ENCODE assay signal across 1 cellular context in the genomic region with DNA sequence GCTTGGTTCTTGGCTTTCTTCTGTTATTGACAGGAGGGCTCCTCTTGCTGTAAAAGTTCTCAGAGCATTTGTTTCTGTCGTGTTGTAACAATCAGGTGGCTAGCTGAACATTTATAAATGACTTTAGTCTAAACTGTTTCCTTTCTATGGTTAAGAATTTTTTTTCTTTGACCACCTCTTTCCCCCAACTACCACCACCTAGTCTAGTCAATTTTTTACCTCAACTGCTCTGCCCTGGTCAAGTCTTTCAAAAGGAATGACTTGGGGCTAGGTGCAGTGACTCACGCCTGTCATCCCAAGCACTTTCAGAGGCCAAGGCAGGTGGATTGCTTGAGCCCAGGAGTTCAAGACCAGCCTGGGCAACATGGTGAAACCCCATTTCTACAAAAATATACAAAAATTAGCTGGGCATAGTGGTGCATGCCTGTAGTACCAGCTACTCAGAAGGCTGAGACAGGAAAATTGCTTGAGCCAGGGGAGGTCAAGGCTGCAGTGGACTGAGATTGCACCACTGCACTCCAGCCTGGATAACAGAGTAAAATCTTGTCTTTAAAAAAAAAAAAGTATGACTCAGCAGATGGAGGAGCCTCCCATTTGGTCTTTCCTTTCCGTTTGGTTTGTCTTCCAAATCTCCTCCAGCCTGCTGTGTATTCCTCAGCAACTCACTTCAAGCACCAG.
TF ChIP-seq lines count a peak whose summit lies in the region.

No MANE protein-coding gene starts in this region.

TF ChIP-seq in H1, 55 proteins besides CTCF, POLR2A, EP300 and RAD21:
- TF ChIP-seq CBX8 (IDR thresholded peaks at IDR 0.05; ENCODE audit: borderline replicate concordance, low read depth, low read length) (no peak), PHF8 (conservative IDR thresholded peaks at IDR 0.05; ENCODE audit: low read depth, low read length) (no peak), BACH1 (IDR thresholded peaks at IDR 0.05; ENCODE audit: low read length) (peak; percentile 69; the same call in 1 of the 2 replicates), GTF2F1 (IDR thresholded peaks at IDR 0.05; ENCODE audit: borderline replicate concordance, low read depth, low read length) (no peak), BCL11A (IDR thresholded peaks at IDR 0.05; ENCODE audit: low read depth in 2 of 2, low read length in 2 of 2) (no peak), SP1 (IDR thresholded peaks at IDR 0.05; ENCODE audit: low read depth, low read length) (no peak)
- TF ChIP-seq, protein P1, sequence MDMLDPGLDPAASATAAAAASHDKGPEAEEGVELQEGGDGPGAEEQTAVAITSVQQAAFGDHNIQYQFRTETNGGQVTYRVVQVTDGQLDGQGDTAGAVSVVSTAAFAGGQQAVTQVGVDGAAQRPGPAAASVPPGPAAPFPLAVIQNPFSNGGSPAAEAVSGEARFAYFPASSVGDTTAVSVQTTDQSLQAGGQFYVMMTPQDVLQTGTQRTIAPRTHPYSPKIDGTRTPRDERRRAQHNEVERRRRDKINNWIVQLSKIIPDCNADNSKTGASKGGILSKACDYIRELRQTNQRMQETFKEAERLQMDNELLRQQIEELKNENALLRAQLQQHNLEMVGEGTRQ (IDR thresholded peaks at IDR 0.05; ENCODE audit: low read length) = no peak
